In the genomic region with DNA sequence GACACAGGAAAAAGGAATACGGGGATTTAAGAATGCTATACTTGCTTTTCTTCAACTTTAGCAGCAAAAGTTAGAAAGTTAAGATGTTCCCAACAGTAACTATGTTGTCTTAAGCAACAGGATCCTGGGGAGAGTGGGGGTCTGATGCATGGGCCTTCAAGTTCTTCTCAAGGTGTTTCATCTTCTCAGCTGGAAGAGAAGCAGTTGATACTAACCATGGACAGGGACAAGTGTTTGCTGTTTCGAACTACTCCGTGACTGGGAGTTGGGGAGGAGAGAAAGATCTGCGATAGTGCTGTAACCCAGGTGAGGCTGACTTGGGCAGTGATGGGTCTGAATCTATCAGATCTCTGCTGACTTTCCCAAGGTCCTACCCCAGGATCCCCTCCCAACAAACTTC, we compare ENCODE assay signal across 2 cellular contexts.
A peak's percentile ranks its signal among the peaks of the same experiment; 100 is the strongest.
TF ChIP-seq lines count a peak whose summit lies in the region.

No MANE protein-coding gene starts in this region.

TF ChIP-seq in SK-N-SH, 30 proteins besides CTCF, POLR2A, EP300 and RAD21:
- TF ChIP-seq, protein P1, sequence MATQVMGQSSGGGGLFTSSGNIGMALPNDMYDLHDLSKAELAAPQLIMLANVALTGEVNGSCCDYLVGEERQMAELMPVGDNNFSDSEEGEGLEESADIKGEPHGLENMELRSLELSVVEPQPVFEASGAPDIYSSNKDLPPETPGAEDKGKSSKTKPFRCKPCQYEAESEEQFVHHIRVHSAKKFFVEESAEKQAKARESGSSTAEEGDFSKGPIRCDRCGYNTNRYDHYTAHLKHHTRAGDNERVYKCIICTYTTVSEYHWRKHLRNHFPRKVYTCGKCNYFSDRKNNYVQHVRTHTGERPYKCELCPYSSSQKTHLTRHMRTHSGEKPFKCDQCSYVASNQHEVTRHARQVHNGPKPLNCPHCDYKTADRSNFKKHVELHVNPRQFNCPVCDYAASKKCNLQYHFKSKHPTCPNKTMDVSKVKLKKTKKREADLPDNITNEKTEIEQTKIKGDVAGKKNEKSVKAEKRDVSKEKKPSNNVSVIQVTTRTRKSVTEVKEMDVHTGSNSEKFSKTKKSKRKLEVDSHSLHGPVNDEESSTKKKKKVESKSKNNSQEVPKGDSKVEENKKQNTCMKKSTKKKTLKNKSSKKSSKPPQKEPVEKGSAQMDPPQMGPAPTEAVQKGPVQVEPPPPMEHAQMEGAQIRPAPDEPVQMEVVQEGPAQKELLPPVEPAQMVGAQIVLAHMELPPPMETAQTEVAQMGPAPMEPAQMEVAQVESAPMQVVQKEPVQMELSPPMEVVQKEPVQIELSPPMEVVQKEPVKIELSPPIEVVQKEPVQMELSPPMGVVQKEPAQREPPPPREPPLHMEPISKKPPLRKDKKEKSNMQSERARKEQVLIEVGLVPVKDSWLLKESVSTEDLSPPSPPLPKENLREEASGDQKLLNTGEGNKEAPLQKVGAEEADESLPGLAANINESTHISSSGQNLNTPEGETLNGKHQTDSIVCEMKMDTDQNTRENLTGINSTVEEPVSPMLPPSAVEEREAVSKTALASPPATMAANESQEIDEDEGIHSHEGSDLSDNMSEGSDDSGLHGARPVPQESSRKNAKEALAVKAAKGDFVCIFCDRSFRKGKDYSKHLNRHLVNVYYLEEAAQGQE (IDR thresholded peaks at IDR 0.05; ENCODE audit: low read depth, low read length), result peak; percentile 14; the same call in 1 of the 2 replicates
- no peak for TF ChIP-seq JUND (IDR thresholded peaks at IDR 0.05)

TF ChIP-seq in SK-N-SH treated with all-trans-retinoic acid at 6 μM for 48 hours, 23 proteins besides CTCF, POLR2A, EP300 and RAD21 (continued from another document):
- TF ChIP-seq, protein P2, sequence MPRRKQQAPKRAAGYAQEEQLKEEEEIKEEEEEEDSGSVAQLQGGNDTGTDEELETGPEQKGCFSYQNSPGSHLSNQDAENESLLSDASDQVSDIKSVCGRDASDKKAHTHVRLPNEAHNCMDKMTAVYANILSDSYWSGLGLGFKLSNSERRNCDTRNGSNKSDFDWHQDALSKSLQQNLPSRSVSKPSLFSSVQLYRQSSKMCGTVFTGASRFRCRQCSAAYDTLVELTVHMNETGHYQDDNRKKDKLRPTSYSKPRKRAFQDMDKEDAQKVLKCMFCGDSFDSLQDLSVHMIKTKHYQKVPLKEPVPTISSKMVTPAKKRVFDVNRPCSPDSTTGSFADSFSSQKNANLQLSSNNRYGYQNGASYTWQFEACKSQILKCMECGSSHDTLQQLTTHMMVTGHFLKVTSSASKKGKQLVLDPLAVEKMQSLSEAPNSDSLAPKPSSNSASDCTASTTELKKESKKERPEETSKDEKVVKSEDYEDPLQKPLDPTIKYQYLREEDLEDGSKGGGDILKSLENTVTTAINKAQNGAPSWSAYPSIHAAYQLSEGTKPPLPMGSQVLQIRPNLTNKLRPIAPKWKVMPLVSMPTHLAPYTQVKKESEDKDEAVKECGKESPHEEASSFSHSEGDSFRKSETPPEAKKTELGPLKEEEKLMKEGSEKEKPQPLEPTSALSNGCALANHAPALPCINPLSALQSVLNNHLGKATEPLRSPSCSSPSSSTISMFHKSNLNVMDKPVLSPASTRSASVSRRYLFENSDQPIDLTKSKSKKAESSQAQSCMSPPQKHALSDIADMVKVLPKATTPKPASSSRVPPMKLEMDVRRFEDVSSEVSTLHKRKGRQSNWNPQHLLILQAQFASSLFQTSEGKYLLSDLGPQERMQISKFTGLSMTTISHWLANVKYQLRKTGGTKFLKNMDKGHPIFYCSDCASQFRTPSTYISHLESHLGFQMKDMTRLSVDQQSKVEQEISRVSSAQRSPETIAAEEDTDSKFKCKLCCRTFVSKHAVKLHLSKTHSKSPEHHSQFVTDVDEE (CRISPR knock-in tag; IDR thresholded peaks at IDR 0.05), result no peak
- TF ChIP-seq ZNF565 (CRISPR knock-in tag; conservative IDR thresholded peaks at IDR 0.05; ENCODE audit: low read depth) (no peak), CSDC2 (CRISPR knock-in tag; IDR thresholded peaks at IDR 0.05) (no peak), ZNF8 (CRISPR knock-in tag; IDR thresholded peaks at IDR 0.05) (no peak), BACH2 (CRISPR knock-in tag; IDR thresholded peaks at IDR 0.05; ENCODE audit: borderline replicate concordance) (no peak), ARNTL (CRISPR knock-in tag; IDR thresholded peaks at IDR 0.05; ENCODE audit: borderline replicate concordance, low read depth) (no peak), ZFP30 (CRISPR knock-in tag; IDR thresholded peaks at IDR 0.05) (no peak)
- TF ChIP-seq, protein P3, sequence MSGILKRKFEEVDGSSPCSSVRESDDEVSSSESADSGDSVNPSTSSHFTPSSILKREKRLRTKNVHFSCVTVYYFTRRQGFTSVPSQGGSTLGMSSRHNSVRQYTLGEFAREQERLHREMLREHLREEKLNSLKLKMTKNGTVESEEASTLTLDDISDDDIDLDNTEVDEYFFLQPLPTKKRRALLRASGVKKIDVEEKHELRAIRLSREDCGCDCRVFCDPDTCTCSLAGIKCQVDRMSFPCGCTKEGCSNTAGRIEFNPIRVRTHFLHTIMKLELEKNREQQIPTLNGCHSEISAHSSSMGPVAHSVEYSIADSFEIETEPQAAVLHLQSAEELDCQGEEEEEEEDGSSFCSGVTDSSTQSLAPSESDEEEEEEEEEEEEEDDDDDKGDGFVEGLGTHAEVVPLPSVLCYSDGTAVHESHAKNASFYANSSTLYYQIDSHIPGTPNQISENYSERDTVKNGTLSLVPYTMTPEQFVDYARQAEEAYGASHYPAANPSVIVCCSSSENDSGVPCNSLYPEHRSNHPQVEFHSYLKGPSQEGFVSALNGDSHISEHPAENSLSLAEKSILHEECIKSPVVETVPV (CRISPR knock-in tag; IDR thresholded peaks at IDR 0.05), result no peak
